In genomic region chr17:7070712-7071111, GRCh38 we compare ENCODE assay signal across 10 cellular contexts. TPM values are rescaled to one million over a fixed set of nuclear protein-coding genes. Genes with fewer than 3 reads are reported as not detected.
"Had no signal": no experiment of that assay in that cellular context is flagged by ENCODE, and none has a peak within 500 bp of the region (broad histone marks: within the 10 kb centered on the region; RNA-seq: fewer than 3 reads in every experiment).

No MANE protein-coding gene starts in this region.

- H3K9me3 ChIP-seq: HAP-1 had no signal

- H3K4me3 ChIP-seq: GM23338, HAP-1, K562 had no signal

- H3K36me3 ChIP-seq: HAP-1 had no signal

- H3K4me1 ChIP-seq: HAP-1 had no signal

- DNase-seq: H7, HFFc6, IMR-90 had no signal

- ATAC-seq: GM23338, HCT116, K562 had no signal

- H3K27ac ChIP-seq: HL-60 had no signal

- FAIRE-seq: HTR-8/SVneo, K562 had no signal

- H3K4me2 ChIP-seq: GM23338 had no signal

- H2AFZ ChIP-seq: GM23338 had no signal

RNA-seq across cellular contexts. Expression of gene CLEC10A, which starts 9.3 kb away (rescaled TPM):
- total RNA-seq: GM23338, H4, H7, HFFc6, IMR-90 had no signal
- polyA plus RNA-seq: GM23338, IMR-90 had no signal

RNA-seq across cellular contexts. Expression of gene SLC16A11, which starts 26.8 kb away (rescaled TPM):
- total RNA-seq: H4, HFFc6, IMR-90, K562 had no signal
- polyA plus RNA-seq: IMR-90, K562 had no signal

RNA-seq across cellular contexts. Expression of gene ASGR2, which starts 43.9 kb away (rescaled TPM):
- total RNA-seq: H7, HFFc6, IMR-90, K562 had no signal
- polyA plus RNA-seq: GM23338, IMR-90, K562 had no signal

RNA-seq across cellular contexts. Expression of gene BCL6B, which starts 47.9 kb away (rescaled TPM):
- total RNA-seq: H4, HFFc6, IMR-90 had no signal
- polyA plus RNA-seq: IMR-90 had no signal
